10 cellular contexts compared by ENCODE assay signal in genomic region chrX:15882704-15883539, GRCh38. TPM values are rescaled to one million over a fixed set of nuclear protein-coding genes. Genes with fewer than 3 reads are reported as not detected.
DNase-seq lines count a peak whose midpoint lies in the region; ATAC-seq, FAIRE-seq and TF ChIP-seq lines count a peak whose summit lies in the region.
"Had no signal": no experiment of that assay in that cellular context is flagged by ENCODE, and none has a peak within 500 bp of the region (broad histone marks: within the 10 kb centered on the region; RNA-seq: fewer than 3 reads in every experiment).

No MANE protein-coding gene starts in this region.

- TF ChIP-seq CTCF in GM12864 (IDR thresholded peaks at IDR 0.05; ENCODE audit: low read depth, low read length, missing control alignments) = no peak

- DNase-seq in GM12864 (ENCODE audit: low read depth) = peak; percentile 40
- DNase-seq in M059J (ENCODE audit: low read depth) = peak; percentile 87
- DNase-seq in fibroblast of peridontal ligament (ENCODE audit: extremely low read depth) = peak; percentile 36
- DNase-seq in NCI-H345 treated with DMSO at 0.1 percent for 48 hours (lab: John Stamatoyannopoulos, UW; ENCODE audit: unreplicated experiment) = no peak
- DNase-seq in frontal cortex (ENCODE audit: low spot score in 2 of 2) = no peak
- DNase-seq in NCI-H1694 treated with DMSO at 0.1 percent for 48 hours (lab: John Stamatoyannopoulos, UW) = no peak
- DNase-seq in stimulated activated CD4-positive, alpha-beta T cell treated with anti-CD3 and anti-CD28 coated beads, Interleukin-2, amount 100 ng/mL, for 24 hours = no peak
- DNase-seq: right cardiac atrium had no signal

- FAIRE-seq in frontal cortex (lab: Jason Lieb, UNC) = no peak

- ATAC-seq in GM21825 (IDR thresholded peaks at IDR 0.05; ENCODE audit: unreplicated experiment) = peak; percentile 82
- ATAC-seq: HCT116 had no signal

- H3K4me3 ChIP-seq in GM12864 (ENCODE audit: low read depth, low read length) = no peak overlapping the region

RNA-seq across cellular contexts. Expression of gene AP1S2, which starts 28.3 kb away (rescaled TPM):
- total RNA-seq in M059J (2014; rRNA removed; shearing (Covaris generic)) = 95.9 and 112 TPM in 2 replicates
- total RNA-seq in frontal cortex = 185 TPM

Comparison
In these comparisons a context has a peak if more than half of its experiments do, and no peak if none do; other contexts are left out.
1. DNase-seq: peak in GM12864 (single experiment), M059J (single experiment) and fibroblast of peridontal ligament (single experiment); none in NCI-H345 treated with DMSO at 0.1 percent for 48 hours (single experiment), frontal cortex (0 of 2), NCI-H1694 treated with DMSO at 0.1 percent for 48 hours (single experiment) and stimulated activated CD4-positive, alpha-beta T cell treated with anti-CD3 and anti-CD28 coated beads, Interleukin-2, amount 100 ng/mL, for 24 hours (0 of 2).